ENCODE assay signal across 13 cellular contexts in the genomic region with DNA sequence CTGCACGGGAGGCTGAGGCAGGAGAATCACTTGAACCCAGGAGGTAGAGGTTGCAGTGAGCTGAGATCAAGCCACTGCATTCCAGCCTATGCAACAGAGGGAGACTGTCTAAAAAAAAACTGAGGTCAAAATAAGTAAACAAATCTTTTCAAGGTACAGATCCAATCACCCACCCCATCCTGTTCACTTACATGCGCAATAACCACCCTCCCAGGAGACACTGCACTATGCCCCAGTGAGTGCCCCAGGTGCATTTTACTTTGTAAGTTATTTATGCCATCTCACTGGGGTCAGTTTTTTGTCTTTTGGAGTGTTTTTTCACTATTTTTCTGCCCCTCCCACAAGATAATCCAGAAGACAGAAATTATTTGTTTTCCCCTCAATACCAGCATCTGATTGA. TPM values are rescaled to one million over a fixed set of nuclear protein-coding genes. Genes with fewer than 3 reads are reported as not detected.
A peak's percentile ranks its signal among the peaks of the same experiment; 100 is the strongest.
DNase-seq lines count a peak whose midpoint lies in the region; ATAC-seq and TF ChIP-seq lines count a peak whose summit lies in the region.
"Had no signal": no experiment of that assay in that cellular context is flagged by ENCODE, and none has a peak within 500 bp of the region (broad histone marks: within the 10 kb centered on the region; RNA-seq: fewer than 3 reads in every experiment).

No MANE protein-coding gene starts in this region.

- H3K9me3 ChIP-seq in BLaER1: peaks cover 75% of the 10 kb centered on the region
- H3K9me3 ChIP-seq: A549, HAP-1 had no signal

- H3K4me1 Mint-ChIP-seq in IgD-negative memory B cell (peaks cover 7 to 24% (median 20%) of the 10 kb centered on the region in 3 donors), activated B cell treated with CpG ODN at 0.5 μM for 24 hours (peaks cover 29% of the 10 kb centered on the region)
- peaks cover 17 to 21% of the 10 kb centered on the region in 2 donors for H3K4me1 Mint-ChIP-seq in stimulated activated naive B cell treated with anti-CD40 and anti-IgM and Interleukin-4, amounts not matched to agents 10 μg/mL and 1 μg/mL and 100 μg/mL, for 72 hours

- peak overlapping the region in 1 of 3 donors; percentile 84 for H3K27ac Mint-ChIP-seq in IgD-negative memory B cell
- peak overlapping the region; percentile 41 for H3K27ac Mint-ChIP-seq in activated B cell treated with CpG ODN at 0.5 μM for 24 hours
- H3K27ac Mint-ChIP-seq in stimulated activated naive B cell treated with anti-CD40 and anti-IgM and Interleukin-4, amounts not matched to agents 10 μg/mL and 1 μg/mL and 100 μg/mL, for 72 hours: peak overlapping the region; percentile 32
- H3K27ac Mint-ChIP-seq: CD4-positive, CD25-positive, alpha-beta regulatory T cell had no signal

- peaks cover 10% of the 10 kb centered on the region for H3K36me3 Mint-ChIP-seq in IgD-negative memory B cell
- peaks cover 27% of the 10 kb centered on the region for H3K36me3 Mint-ChIP-seq in activated B cell treated with CpG ODN at 0.5 μM for 24 hours (ENCODE audit: low read depth)
- H3K36me3 Mint-ChIP-seq in stimulated activated naive B cell treated with anti-CD40 and anti-IgM and Interleukin-4, amounts not matched to agents 10 μg/mL and 1 μg/mL and 100 μg/mL, for 72 hours: peaks cover 6 to 14% of the 10 kb centered on the region in 2 donors
- H3K36me3 Mint-ChIP-seq: CD4-positive, CD25-positive, alpha-beta regulatory T cell had no signal

- peak overlapping the region; percentile 44 for H3K4me2 ChIP-seq in BLaER1
- H3K4me2 ChIP-seq: A549 had no signal

- peaks cover 10% of the 10 kb centered on the region for H3K4me1 ChIP-seq in BLaER1
- H3K4me1 ChIP-seq: A549, HAP-1 had no signal

- no peak overlapping the region for H3K9ac ChIP-seq in BLaER1
- H3K9ac ChIP-seq: BLaER1 treated with 17β-estradiol and CSF1 and Interleukin-3, amounts not matched to agents 10 nM and 100 nM had no signal

- POLR2A ChIA-PET in activated B cell treated with CpG ODN at 0.5 μM for 24 hours (lab: Charles Lee): interaction anchor here (0.6 to 4.4 kb wide), 5 partner anchors 37 to 259 kb away, joined by 3 to 31 read pairs (median 4); partner anchors contain the start of genes ATP13A1 and ZNF506

- intact Hi-C loops in activated B cell treated with CpG ODN at 0.5 μM for 24 hours (cut with micrococcal nuclease): no loop called here

- CTCF ChIA-PET in activated B cell treated with CpG ODN at 0.5 μM for 24 hours (lab: Charles Lee): no interaction called here

- H3K9me3 Mint-ChIP-seq in IgD-negative memory B cell: peaks cover 0 to 3% (median 0%) of the 10 kb centered on the region in 3 donors
- H3K9me3 Mint-ChIP-seq in activated B cell treated with CpG ODN at 0.5 μM for 24 hours: no peaks in the 10 kb centered on the region
- H3K9me3 Mint-ChIP-seq in stimulated activated naive B cell treated with anti-CD40 and anti-IgM and Interleukin-4, amounts not matched to agents 10 μg/mL and 1 μg/mL and 100 μg/mL, for 72 hours: peaks cover 3 to 5% of the 10 kb centered on the region in 2 donors

- no peaks in the 10 kb centered on the region for H3K36me3 ChIP-seq in BLaER1
- H3K36me3 ChIP-seq: HAP-1 had no signal

- H3K27ac ChIP-seq in BLaER1: no peak overlapping the region
- H3K27ac ChIP-seq: A549; BLaER1 treated with 17β-estradiol and CSF1 and Interleukin-3, amounts not matched to agents 10 nM and 100 nM had no signal

- no peak for DNase-seq in activated B cell treated with CpG ODN at 0.5 μM for 24 hours
- no peak for DNase-seq in stimulated activated naive B cell treated with anti-CD40 and anti-IgM and Interleukin-4, amounts not matched to agents 10 μg/mL and 1 μg/mL and 100 μg/mL, for 72 hours
- no peak for DNase-seq in cortex of kidney (lab: John Stamatoyannopoulos, UW)
- DNase-seq: CD4-positive, CD25-positive, alpha-beta regulatory T cell; DMS53; GF-D8 had no signal

- no peak overlapping the region for H3K4me3 ChIP-seq in BLaER1
- H3K4me3 ChIP-seq: A549; BLaER1 treated with 17β-estradiol and CSF1 and Interleukin-3, amounts not matched to agents 10 nM and 100 nM; HAP-1 had no signal

- H3K27me3 Mint-ChIP-seq in IgD-negative memory B cell: no peaks in the 10 kb centered on the region
- no peaks in the 10 kb centered on the region for H3K27me3 Mint-ChIP-seq in activated B cell treated with CpG ODN at 0.5 μM for 24 hours
- H3K27me3 Mint-ChIP-seq in stimulated activated naive B cell treated with anti-CD40 and anti-IgM and Interleukin-4, amounts not matched to agents 10 μg/mL and 1 μg/mL and 100 μg/mL, for 72 hours: peaks cover 0 to 7% of the 10 kb centered on the region in 2 donors
- H3K27me3 Mint-ChIP-seq: CD4-positive, CD25-positive, alpha-beta regulatory T cell had no signal

- ATAC-seq in activated B cell treated with CpG ODN at 0.5 μM for 24 hours (ENCODE audit: low read depth): peak; percentile 42
- no peak for ATAC-seq in stimulated activated naive B cell treated with anti-CD40 and anti-IgM and Interleukin-4, amounts not matched to agents 10 μg/mL and 1 μg/mL and 100 μg/mL, for 72 hours (replicated peaks)
- ATAC-seq in activated CD4-positive, CD25-positive, alpha-beta regulatory T cell treated with anti-CD3 and anti-CD28 coated beads, Interleukin-2, amount 50 U/mL, for 24 hours: no peak
- ATAC-seq: A549 had no signal

- H4K20me1 ChIP-seq in BLaER1: no peaks in the 10 kb centered on the region
- H4K20me1 ChIP-seq: BLaER1 treated with 17β-estradiol and CSF1 and Interleukin-3, amounts not matched to agents 10 nM and 100 nM had no signal

- no peaks in the 10 kb centered on the region for H3K27me3 ChIP-seq in BLaER1
- H3K27me3 ChIP-seq: BLaER1 treated with 17β-estradiol and CSF1 and Interleukin-3, amounts not matched to agents 10 nM and 100 nM had no signal

- no peak for TF ChIP-seq CTCF in activated B cell treated with CpG ODN at 0.5 μM for 24 hours (IDR thresholded peaks at IDR 0.05)

- H3K4me3 Mint-ChIP-seq in IgD-negative memory B cell (peak overlapping the region in 3 of 4 donors; percentile 67 to 84 (median 74)), activated B cell treated with CpG ODN at 0.5 μM for 24 hours (no peak overlapping the region)
- H3K4me3 Mint-ChIP-seq in stimulated activated naive B cell treated with anti-CD40 and anti-IgM and Interleukin-4, amounts not matched to agents 10 μg/mL and 1 μg/mL and 100 μg/mL, for 72 hours: no peak overlapping the region
- H3K4me3 Mint-ChIP-seq: CD4-positive, CD25-positive, alpha-beta regulatory T cell had no signal

RNA-seq across cellular contexts. Expression of gene ZNF253, which starts 6.9 kb away (rescaled TPM):
- polyA plus RNA-seq in IgD-negative memory B cell: 11.2 TPM
- total RNA-seq in activated B cell treated with CpG ODN at 0.5 μM for 24 hours: 24.7 and 26.3 TPM in 2 replicates
- total RNA-seq: HT1080 had no signal
- polyA plus RNA-seq: A549 had no signal

RNA-seq across cellular contexts. Expression of gene ZNF506, which starts 37.2 kb away (rescaled TPM):
- polyA plus RNA-seq in IgD-negative memory B cell: 24.5 TPM
- total RNA-seq in activated B cell treated with CpG ODN at 0.5 μM for 24 hours: 67.1 and 78.6 TPM in 2 replicates

RNA-seq across cellular contexts. Expression of gene ZNF93, which starts 42.0 kb away (rescaled TPM):
- polyA plus RNA-seq in IgD-negative memory B cell: 11.2 TPM
- total RNA-seq in activated B cell treated with CpG ODN at 0.5 μM for 24 hours: 13.5 and 14.9 TPM in 2 replicates
- polyA plus RNA-seq: A549 had no signal

Comparison
In these comparisons a context has a peak if more than half of its experiments do, and no peak if none do; other contexts are left out.
1. H3K4me3 Mint-ChIP-seq: peak in IgD-negative memory B cell (3 of 4); none in activated B cell treated with CpG ODN at 0.5 μM for 24 hours (single experiment) and stimulated activated naive B cell treated with anti-CD40 and anti-IgM and Interleukin-4, amounts not matched to agents 10 μg/mL and 1 μg/mL and 100 μg/mL, for 72 hours (0 of 2).